In the genomic region with DNA sequence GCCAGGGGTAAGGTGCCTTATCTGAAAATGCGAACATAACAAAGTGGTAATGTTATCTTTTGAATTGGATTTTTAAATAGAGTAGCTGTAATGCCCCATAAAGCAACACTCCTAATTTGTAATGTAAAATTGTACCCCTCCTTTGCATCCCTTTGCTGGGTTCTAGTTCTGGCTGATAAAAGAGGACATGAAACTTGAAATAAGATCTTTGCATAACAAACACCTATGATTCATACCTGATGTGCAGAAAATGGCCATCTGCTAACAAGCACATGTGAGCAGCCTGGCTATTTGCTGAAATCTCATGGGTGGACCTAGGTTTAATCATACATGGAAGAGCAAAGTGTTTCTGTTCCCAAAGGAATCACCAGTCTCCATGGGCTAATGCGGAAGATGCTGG, we compare ENCODE assay signal across 14 cellular contexts.
A peak's percentile ranks its signal among the peaks of the same experiment; 100 is the strongest.
DNase-seq lines count a peak whose midpoint lies in the region; ATAC-seq, FAIRE-seq and TF ChIP-seq lines count a peak whose summit lies in the region.
"Had no signal": no experiment of that assay in that cellular context is flagged by ENCODE, and none has a peak within 500 bp of the region (broad histone marks: within the 10 kb centered on the region; RNA-seq: fewer than 3 reads in every experiment).

No MANE protein-coding gene starts in this region.

- no peaks in the 10 kb centered on the region for H3K27me3 Mint-ChIP-seq in astrocyte (ENCODE audit: low read depth, unreplicated experiment)
- H3K27me3 Mint-ChIP-seq in activated CD4-positive, alpha-beta T cell treated with anti-CD3 and anti-CD28 coated beads for 36 hours, result peaks cover 10% of the 10 kb centered on the region

- no peak overlapping the region for H3K4me3 ChIP-seq in astrocyte (ENCODE audit: insufficient read depth, low read depth, low read length)
- H3K4me3 ChIP-seq: ascending aorta, tibial artery had no signal

- intact Hi-C loops in activated CD4-positive, alpha-beta T cell treated with anti-CD3 and anti-CD28 coated beads for 36 hours (cut with DNase I, micrococcal nuclease), result no loop called here

- H3K4me3 Mint-ChIP-seq in astrocyte (ENCODE audit: unreplicated experiment), result no peak overlapping the region
- H3K4me3 Mint-ChIP-seq in activated CD4-positive, alpha-beta T cell treated with anti-CD3 and anti-CD28 coated beads for 36 hours, result no peak overlapping the region
- H3K4me3 Mint-ChIP-seq: CD4-positive, CD25-positive, alpha-beta regulatory T cell had no signal

- no peaks in the 10 kb centered on the region for H3K79me2 ChIP-seq in astrocyte (ENCODE audit: insufficient read depth, low read length)

- H3K4me1 Mint-ChIP-seq in astrocyte (ENCODE audit: low read depth, unreplicated experiment), result no peaks in the 10 kb centered on the region
- no peaks in the 10 kb centered on the region for H3K4me1 Mint-ChIP-seq in activated CD4-positive, alpha-beta T cell treated with anti-CD3 and anti-CD28 coated beads for 36 hours
- H3K4me1 Mint-ChIP-seq: CD4-positive, CD25-positive, alpha-beta regulatory T cell had no signal

- H3K4me2 ChIP-seq in astrocyte (ENCODE audit: low read length), result peak overlapping the region; percentile 57

- no peaks in the 10 kb centered on the region for H3K9me3 Mint-ChIP-seq in astrocyte (ENCODE audit: unreplicated experiment)
- peaks cover 6% of the 10 kb centered on the region for H3K9me3 Mint-ChIP-seq in activated CD4-positive, alpha-beta T cell treated with anti-CD3 and anti-CD28 coated beads for 36 hours (ENCODE audit: low read depth)

- ATAC-seq in GM18858 (IDR thresholded peaks at IDR 0.05; ENCODE audit: unreplicated experiment) (peak; percentile 76), GM21526 (IDR thresholded peaks at IDR 0.05; ENCODE audit: low FRiP score, unreplicated experiment) (peak; percentile 62), HG03095 (IDR thresholded peaks at IDR 0.05; ENCODE audit: unreplicated experiment) (peak; percentile 76), HG03097 (IDR thresholded peaks at IDR 0.05; ENCODE audit: low FRiP score, unreplicated experiment) (no peak)
- ATAC-seq in activated CD4-positive, alpha-beta T cell treated with anti-CD3 and anti-CD28 coated beads for 36 hours, result no peak

- no peaks in the 10 kb centered on the region for H3K36me3 ChIP-seq in astrocyte (ENCODE audit: insufficient read depth, low read length)
- H3K36me3 ChIP-seq: ascending aorta, neutrophil, tibial artery had no signal

- no peak overlapping the region for H3K27ac ChIP-seq in astrocyte (ENCODE audit: low read depth, low read length)
- H3K27ac ChIP-seq: ascending aorta, neutrophil, tibial artery had no signal

- FAIRE-seq in astrocyte (lab: Jason Lieb, UNC), result no peak

- CTCF ChIA-PET in activated CD4-positive, alpha-beta T cell treated with anti-CD3 and anti-CD28 coated beads for 36 hours (lab: Charles Lee), result interaction anchor here (1.1 kb wide), 1 partner anchor 13 kb away, joined by 4 read pairs; no protein-coding TSS in a partner anchor

- H2AFZ ChIP-seq in astrocyte (ENCODE audit: low read depth, low read length), result no peak overlapping the region

- no peaks in the 10 kb centered on the region for H3K36me3 Mint-ChIP-seq in astrocyte (ENCODE audit: low read depth, unreplicated experiment)
- no peaks in the 10 kb centered on the region for H3K36me3 Mint-ChIP-seq in activated CD4-positive, alpha-beta T cell treated with anti-CD3 and anti-CD28 coated beads for 36 hours (ENCODE audit: low read depth)
- H3K36me3 Mint-ChIP-seq: CD4-positive, CD25-positive, alpha-beta regulatory T cell had no signal

- no peak overlapping the region for H3K9ac ChIP-seq in astrocyte (ENCODE audit: low read length)

- no peak for TF ChIP-seq CTCF in astrocyte (IDR thresholded peaks at IDR 0.05; ENCODE audit: insufficient read depth, low read depth, low read length)

- peaks cover 17% of the 10 kb centered on the region for H3K4me1 ChIP-seq in astrocyte (ENCODE audit: insufficient read depth, low read length)
- H3K4me1 ChIP-seq: ascending aorta had no signal

- no peaks in the 10 kb centered on the region for H4K20me1 ChIP-seq in astrocyte (ENCODE audit: insufficient read depth, low read length)

- H3K27ac Mint-ChIP-seq in astrocyte (ENCODE audit: unreplicated experiment), result no peak overlapping the region
- H3K27ac Mint-ChIP-seq in activated CD4-positive, alpha-beta T cell treated with anti-CD3 and anti-CD28 coated beads for 36 hours, result no peak overlapping the region

- H3K9me3 ChIP-seq in astrocyte (ENCODE audit: insufficient read depth, low read depth, low read length), result no peaks in the 10 kb centered on the region
- H3K9me3 ChIP-seq: ascending aorta, neutrophil, tibial artery had no signal

- DNase-seq in astrocyte (ENCODE audit: low read depth) (peak; percentile 9), NCI-H446 (lab: John Stamatoyannopoulos, UW) (no peak)
- no peak for DNase-seq in activated CD4-positive, alpha-beta T cell treated with anti-CD3 and anti-CD28 coated beads for 36 hours
- no peak for DNase-seq in stimulated activated CD8-positive, alpha-beta memory T cell treated with anti-CD3 and anti-CD28 coated beads, Interleukin-4, amount 100 ng/mL, for 48 hours
- DNase-seq: CD4-positive, CD25-positive, alpha-beta regulatory T cell; erythroblast; NCI-H446 treated with DMSO at 0.1 percent for 48 hours; tibial artery had no signal

- POLR2A ChIA-PET in activated CD4-positive, alpha-beta T cell treated with anti-CD3 and anti-CD28 coated beads for 36 hours (lab: Charles Lee), result no interaction called here

- H3K27me3 ChIP-seq in astrocyte (ENCODE audit: insufficient read depth, low read length), result no peaks in the 10 kb centered on the region
- H3K27me3 ChIP-seq: ascending aorta, neutrophil, tibial artery had no signal

Comparison
In these comparisons a context has a peak if more than half of its experiments do, and no peak if none do; other contexts are left out.
1. ATAC-seq: peak in GM18858 (single experiment), GM21526 (single experiment) and HG03095 (single experiment); none in activated CD4-positive, alpha-beta T cell treated with anti-CD3 and anti-CD28 coated beads for 36 hours (single experiment) and HG03097 (single experiment).